Comparison of ENCODE assay signal across 9 cellular contexts in genomic region chr2:17148298-17149228, GRCh38.
A peak's percentile ranks its signal among the peaks of the same experiment; 100 is the strongest.
DNase-seq lines count a peak whose midpoint lies in the region; ATAC-seq and TF ChIP-seq lines count a peak whose summit lies in the region.
"Had no signal": no experiment of that assay in that cellular context is flagged by ENCODE, and none has a peak within 500 bp of the region (broad histone marks: within the 10 kb centered on the region; RNA-seq: fewer than 3 reads in every experiment).

No MANE protein-coding gene starts in this region.

- H3K36me3 ChIP-seq in left ventricle myocardium inferior = no peaks in the 10 kb centered on the region
- no peaks in the 10 kb centered on the region for H3K36me3 ChIP-seq in right atrium auricular region
- no peaks in the 10 kb centered on the region for H3K36me3 ChIP-seq in PC-9 (ENCODE audit: low read depth)

- H3K27me3 ChIP-seq in left ventricle myocardium inferior (ENCODE audit: low read depth) (no peaks in the 10 kb centered on the region), right atrium auricular region (no peaks in the 10 kb centered on the region), PC-9 (ENCODE audit: insufficient read depth, low read depth) (no peaks in the 10 kb centered on the region)

- H4K20me1 ChIP-seq in PC-9 (ENCODE audit: insufficient read depth) = no peaks in the 10 kb centered on the region

- H3K27ac ChIP-seq in left ventricle myocardium inferior (replicated peaks) (no peak overlapping the region), right atrium auricular region (no peak overlapping the region), PC-9 (no peak overlapping the region)

- no peak overlapping the region for H3K4me2 ChIP-seq in PC-9

- H3K9me3 ChIP-seq in left ventricle myocardium inferior (replicated peaks) (no peaks in the 10 kb centered on the region), right atrium auricular region (no peaks in the 10 kb centered on the region), PC-9 (ENCODE audit: insufficient read depth, low read depth) (no peaks in the 10 kb centered on the region)

- no peaks in the 10 kb centered on the region for H3K9me2 ChIP-seq in PC-9 (ENCODE audit: insufficient read depth)

- intact Hi-C loops in left ventricle myocardium inferior (cut with micrococcal nuclease) = no loop called here
- intact Hi-C loops in PC-9 (cut with micrococcal nuclease; ENCODE audit: unreplicated experiment) = loop anchor here (1.0 kb wide), 1 partner anchor 375 kb away; no protein-coding TSS in a partner anchor

- H3K4me1 ChIP-seq in left ventricle myocardium inferior (no peaks in the 10 kb centered on the region), right atrium auricular region (no peaks in the 10 kb centered on the region), PC-9 (replicated peaks; ENCODE audit: insufficient read depth) (no peaks in the 10 kb centered on the region)

- BruUV-seq in PC-9 (replicated peaks; lab: Mats Ljungman, UMichigan) = no TSS peak

- no peak overlapping the region for H2AFZ ChIP-seq in PC-9

- no peak for DNase-seq in left ventricle myocardium inferior
- no peak for DNase-seq in right atrium auricular region (ENCODE audit: low spot score)
- peak; percentile 72 for DNase-seq in OCI-M1 (lab: John Stamatoyannopoulos, UW)
- peak; percentile 56 for DNase-seq in fibroblast of villous mesenchyme (ENCODE audit: low read depth)
- DNase-seq in PC-9 = no peak
- no peak for DNase-seq in GM13976 (ENCODE audit: low spot score)
- no peak for DNase-seq in NK-92 (lab: John Stamatoyannopoulos, UW; ENCODE audit: unreplicated experiment)
- DNase-seq: IMR-90 had no signal

- H3F3A ChIP-seq in PC-9 (ENCODE audit: insufficient read depth, low read depth) = no peaks in the 10 kb centered on the region

- CTCF ChIA-PET in PC-9 (lab: Charles Lee) = no interaction called here

- no peaks in the 10 kb centered on the region for H3K79me2 ChIP-seq in PC-9 (ENCODE audit: low read depth)

- in situ Hi-C loops in GM13976 (cut with MboI; ENCODE audit: low sequenced_read_pairs, unreplicated experiment) = no loop called here

- H3K4me3 ChIP-seq in left ventricle myocardium inferior (no peak overlapping the region), right atrium auricular region (no peak overlapping the region), fibroblast of villous mesenchyme (ENCODE audit: low read depth, low read length) (no peak overlapping the region), PC-9 (no peak overlapping the region)

- POLR2A ChIA-PET in PC-9 (lab: Charles Lee; ENCODE audit: unreplicated experiment) = no interaction called here

- TF ChIP-seq CTCF in left ventricle myocardium inferior (IDR thresholded peaks at IDR 0.05; ENCODE audit: borderline replicate concordance) = peak; percentile 38
- TF ChIP-seq CTCF in right atrium auricular region (IDR thresholded peaks at IDR 0.05) = peak in 1 of 2 donors; percentile 20
- peak; percentile 82 for TF ChIP-seq CTCF in fibroblast of villous mesenchyme (IDR thresholded peaks at IDR 0.05; ENCODE audit: insufficient read depth, low read depth, low read length)
- no peak; the same call in 1 of the 2 replicates for TF ChIP-seq CTCF in PC-9 (conservative IDR thresholded peaks at IDR 0.05)
- TF ChIP-seq CTCF in GM13976 (IDR thresholded peaks at IDR 0.05; ENCODE audit: borderline replicate concordance, control extremely low read depth, extremely low read depth, insufficient read depth, missing control alignments) = no peak

- ATAC-seq in GM19324 (IDR thresholded peaks at IDR 0.05; ENCODE audit: low FRiP score, unreplicated experiment) = no peak

Comparison
In these comparisons a context has a peak if more than half of its experiments do, and no peak if none do; other contexts are left out.
1. DNase-seq: peak in OCI-M1 (single experiment) and fibroblast of villous mesenchyme (single experiment); none in left ventricle myocardium inferior (single experiment), right atrium auricular region (single experiment), PC-9 (0 of 2), GM13976 (single experiment) and NK-92 (single experiment).
2. CTCF ChIP-seq: peak in left ventricle myocardium inferior (single experiment) and fibroblast of villous mesenchyme (single experiment); none in PC-9 (single experiment) and GM13976 (single experiment).